Comparison of ENCODE assay signal across 18 cellular contexts in the genomic region with DNA sequence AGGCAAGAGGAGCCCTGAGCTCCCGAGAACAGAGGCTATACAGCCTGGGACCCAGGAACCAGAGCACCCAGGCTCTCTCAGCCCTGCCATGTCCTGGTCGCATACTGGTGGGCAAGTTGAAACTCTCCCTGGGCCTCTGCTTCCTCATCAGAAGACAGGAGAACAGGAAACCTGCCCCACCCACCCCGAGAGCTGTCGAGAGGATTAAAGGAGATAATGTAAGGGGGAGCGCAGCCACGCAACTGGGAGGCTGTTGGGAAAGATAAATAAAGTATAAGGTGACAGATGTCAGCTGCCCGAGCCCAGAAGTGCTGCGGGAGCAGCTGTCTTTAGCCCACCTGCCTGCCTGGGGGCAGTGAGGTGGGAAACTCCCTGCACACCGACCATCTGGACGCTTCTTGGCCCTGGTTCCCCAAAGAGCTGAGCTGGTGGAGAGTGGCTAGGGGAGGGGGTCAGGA. TPM values are rescaled to one million over a fixed set of nuclear protein-coding genes. Genes with fewer than 3 reads are reported as not detected.
A peak's percentile ranks its signal among the peaks of the same experiment; 100 is the strongest.
DNase-seq lines count a peak whose midpoint lies in the region; TF ChIP-seq lines count a peak whose summit lies in the region.
"Had no signal": no experiment of that assay in that cellular context is flagged by ENCODE, and none has a peak within 500 bp of the region (broad histone marks: within the 10 kb centered on the region; RNA-seq: fewer than 3 reads in every experiment).

No MANE protein-coding gene starts in this region.

- H3K36me3 ChIP-seq in H7 (replicated peaks; ENCODE audit: control insufficient read depth, insufficient read depth, low read length) (no peaks in the 10 kb centered on the region), mucosa of rectum (ENCODE audit: control insufficient read depth in 2 of 2, insufficient read depth in 2 of 2, low read length in 2 of 2) (no peaks in the 10 kb centered on the region), left ventricle myocardium inferior (no peaks in the 10 kb centered on the region)
- H3K36me3 ChIP-seq: gastroesophageal sphincter had no signal

- DNase-seq in H7, result peak; percentile 62
- peak; percentile 90 for DNase-seq in NCI-H2107 treated with DMSO at 0.1 percent for 48 hours (lab: John Stamatoyannopoulos, UW; ENCODE audit: unreplicated experiment)
- peak; percentile 34 for DNase-seq in SK-N-DZ (ENCODE audit: low spot score)
- DNase-seq in NCI-H446 treated with DMSO at 0.1 percent for 48 hours (lab: John Stamatoyannopoulos, UW), result no peak
- DNase-seq in activated CD8-positive, alpha-beta memory T cell treated with anti-CD3 and anti-CD28 coated beads, Interleukin-2, amount 50 U/mL, for 4 hours, result no peak
- no peak for DNase-seq in UCSD-AML1 (lab: John Stamatoyannopoulos, UW; ENCODE audit: unreplicated experiment)
- no peak for DNase-seq in left ventricle myocardium inferior
- DNase-seq: activated CD8-positive, alpha-beta memory T cell treated with anti-CD3 and anti-CD28 coated beads, Interleukin-2, amount 50 U/mL, for 48 hours; left cardiac atrium; PC-3; stimulated activated CD4-positive, alpha-beta T cell treated with anti-CD3 and anti-CD28 coated beads, Interleukin-12 subunit alpha, Interleukin-12 subunit beta, amount 100 ng/mL, for 4 hours; T1000 had no signal

- H3K27ac ChIP-seq in mucosa of rectum (ENCODE audit: low read depth in 2 of 2, low read length in 2 of 2), result peak overlapping the region; percentile 38 to 49
- no peak overlapping the region for H3K27ac ChIP-seq in left ventricle myocardium inferior (replicated peaks)
- H3K27ac ChIP-seq: gastroesophageal sphincter had no signal

- peaks cover 0 to 4% of the 10 kb centered on the region in 2 donors for H3K4me1 ChIP-seq in mucosa of rectum (ENCODE audit: control insufficient read depth in 2 of 2, insufficient read depth in 2 of 2, low read length in 2 of 2)
- H3K4me1 ChIP-seq in left ventricle myocardium inferior, result no peaks in the 10 kb centered on the region
- H3K4me1 ChIP-seq: gastroesophageal sphincter had no signal

- TF ChIP-seq CTCF in left ventricle myocardium inferior (IDR thresholded peaks at IDR 0.05; ENCODE audit: borderline replicate concordance), result no peak

- H3K4me3 ChIP-seq in H7 (ENCODE audit: insufficient read depth, low read depth, low read length), result no peak overlapping the region
- H3K4me3 ChIP-seq in mucosa of rectum (ENCODE audit: low read length in 2 of 2), result no peak overlapping the region
- H3K4me3 ChIP-seq in left ventricle myocardium inferior, result no peak overlapping the region
- H3K4me3 ChIP-seq: gastroesophageal sphincter had no signal

- H3K27me3 ChIP-seq in H7 (ENCODE audit: control insufficient read depth, insufficient read depth, low read length), result no peaks in the 10 kb centered on the region; the same call in 1 of the 2 replicates
- H3K27me3 ChIP-seq in mucosa of rectum (ENCODE audit: control insufficient read depth in 2 of 2, insufficient read depth in 2 of 2, low read length in 2 of 2), result peaks cover 2 to 3% of the 10 kb centered on the region in 2 donors
- peaks cover 16% of the 10 kb centered on the region for H3K27me3 ChIP-seq in left ventricle myocardium inferior (ENCODE audit: low read depth)

- H3K9me3 ChIP-seq in mucosa of rectum (ENCODE audit: control insufficient read depth in 2 of 2, low read length in 2 of 2) (no peaks in the 10 kb centered on the region), left ventricle myocardium inferior (replicated peaks) (no peaks in the 10 kb centered on the region)

- intact Hi-C loops in left ventricle myocardium inferior (cut with micrococcal nuclease), result no loop called here

- H3K9ac ChIP-seq in mucosa of rectum (ENCODE audit: low read depth in 1 of 2, low read length in 2 of 2), result peak overlapping the region in 1 of 2 donors; percentile 12

RNA-seq across cellular contexts. Expression of a gene that starts 6.8 kb away (rescaled TPM):
- total RNA-seq in H7 (2014; rRNA removed; shearing (Covaris generic)), result 0.52 and 1.1 TPM in 2 replicates
- polyA plus RNA-seq in SK-N-DZ (2014; cell fraction: cytosol; rRNA removed), result 0.07 and 0.22 TPM in 2 replicates
- 1.0 and 1.2 TPM in 2 replicates for polyA plus RNA-seq in SK-N-DZ (2014; cell fraction: nucleus; rRNA removed)
- 0.08 TPM for total RNA-seq in left ventricle myocardium inferior
- total RNA-seq: H4, PC-3 had no signal
- polyA plus RNA-seq: neural cell had no signal

RNA-seq across cellular contexts. Expression of a gene that starts 28.9 kb away (rescaled TPM):
- 1.3 and 1.4 TPM in 2 replicates for total RNA-seq in H7 (2014; rRNA removed; shearing (Covaris generic))
- polyA plus RNA-seq in SK-N-DZ (2014; cell fraction: cytosol; rRNA removed), result not detected in 2 replicates
- polyA plus RNA-seq in SK-N-DZ (2014; cell fraction: nucleus; rRNA removed), result 0.20 and 0.30 TPM in 2 replicates
- not detected for total RNA-seq in left ventricle myocardium inferior
- total RNA-seq: dermis microvascular lymphatic vessel endothelial cell, gastroesophageal sphincter, H4, left cardiac atrium, PC-3 had no signal

RNA-seq across cellular contexts. Expression of a gene that starts 34.5 kb away (rescaled TPM):
- total RNA-seq in H7 (2014; rRNA removed; shearing (Covaris generic)), result not detected in 2 replicates
- polyA plus RNA-seq in SK-N-DZ (2014; cell fraction: cytosol; rRNA removed), result not detected in 2 replicates
- 0.22 TPM in 1 of 2 replicates, not detected in the other for polyA plus RNA-seq in SK-N-DZ (2014; cell fraction: nucleus; rRNA removed)
- total RNA-seq in left ventricle myocardium inferior, result not detected
- total RNA-seq: H4, PC-3 had no signal
- polyA plus RNA-seq: neural cell had no signal

RNA-seq across cellular contexts. Expression of a gene that starts 58.8 kb away (rescaled TPM):
- not detected in 2 replicates for total RNA-seq in H7 (2014; rRNA removed; shearing (Covaris generic))
- not detected in 2 replicates for polyA plus RNA-seq in SK-N-DZ (2014; cell fraction: cytosol; rRNA removed)
- polyA plus RNA-seq in SK-N-DZ (2014; cell fraction: nucleus; rRNA removed), result not detected in 2 replicates
- not detected for total RNA-seq in left ventricle myocardium inferior
- total RNA-seq: gastroesophageal sphincter, H4, left cardiac atrium, PC-3 had no signal
- polyA plus RNA-seq: adipose tissue, neural cell had no signal

Comparison
In these comparisons a context has a peak if more than half of its experiments do, and no peak if none do; other contexts are left out.
1. DNase-seq: peak in H7 (single experiment), NCI-H2107 treated with DMSO at 0.1 percent for 48 hours (single experiment) and SK-N-DZ (single experiment); none in NCI-H446 treated with DMSO at 0.1 percent for 48 hours (single experiment), activated CD8-positive, alpha-beta memory T cell treated with anti-CD3 and anti-CD28 coated beads, Interleukin-2, amount 50 U/mL, for 4 hours (single experiment), UCSD-AML1 (single experiment) and left ventricle myocardium inferior (single experiment).